8 cellular contexts compared by ENCODE assay signal in the genomic region with DNA sequence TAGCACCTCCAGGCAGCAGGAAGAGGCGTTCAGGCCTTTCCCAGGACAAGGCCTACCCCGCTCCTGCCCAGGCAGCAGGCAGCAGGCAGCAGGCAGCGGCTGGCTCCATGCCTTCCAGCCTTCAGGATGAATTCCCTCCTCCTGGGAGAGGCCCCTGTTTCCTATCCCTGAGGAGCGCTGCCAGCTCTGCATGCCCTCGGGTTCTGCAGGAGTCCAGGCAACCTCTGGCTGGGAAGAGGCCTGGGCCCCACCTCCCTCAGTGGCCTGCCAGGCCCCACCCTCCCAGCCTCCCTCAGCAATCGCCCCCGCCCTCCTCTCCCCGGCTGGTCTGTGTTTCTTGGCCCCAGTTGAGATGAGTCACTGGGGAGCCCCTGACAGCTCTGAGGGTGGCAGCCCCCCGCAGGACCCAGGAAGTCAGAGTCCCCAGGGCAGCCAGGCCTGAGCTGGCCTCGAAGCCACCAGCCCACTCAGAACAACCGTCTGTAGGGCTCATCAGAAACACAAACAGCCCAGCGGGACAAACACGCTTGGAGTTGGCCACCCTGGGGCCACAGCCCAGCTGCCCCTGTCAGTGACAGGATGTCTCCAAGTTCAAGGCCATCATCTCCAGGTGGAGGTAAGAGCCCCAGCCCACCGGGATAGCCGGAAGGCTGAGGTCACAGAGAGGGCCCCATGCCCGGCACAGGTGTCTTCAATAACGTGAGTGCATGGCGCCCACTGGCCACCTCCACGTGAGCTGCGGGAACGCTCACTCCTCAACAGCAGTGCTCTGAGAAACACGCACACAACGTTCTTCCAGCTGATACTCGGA. TPM values are rescaled to one million over a fixed set of nuclear protein-coding genes. Genes with fewer than 3 reads are reported as not detected.
DNase-seq lines count a peak whose midpoint lies in the region; TF ChIP-seq lines count a peak whose summit lies in the region.

No MANE protein-coding gene starts in this region.

- H3K4me3 ChIP-seq in hepatocyte (no peak overlapping the region), stomach (no peak overlapping the region), Caco-2 (ENCODE audit: low read depth, low read length) (no peak overlapping the region)

- H3K9me3 Mint-ChIP-seq in Caco-2 (ENCODE audit: unreplicated experiment): no peaks in the 10 kb centered on the region

- H3K79me2 ChIP-seq in hepatocyte: no peaks in the 10 kb centered on the region

- H3K27ac Mint-ChIP-seq in Caco-2 (ENCODE audit: unreplicated experiment): no peak overlapping the region

- H4K20me1 ChIP-seq in hepatocyte (ENCODE audit: insufficient read depth, poor library complexity, severe bottlenecking): no peaks in the 10 kb centered on the region

- DNase-seq in HCEC 1CT (peak; percentile 36), amniotic epithelial cell (ENCODE audit: low read depth) (peak; percentile 75), hepatocyte (ENCODE audit: low spot score) (peak; percentile 89), stomach (peak; percentile 72), SW 1271 (lab: John Stamatoyannopoulos, UW) (no peak), Caco-2 (no peak), NCI-H1930 (lab: John Stamatoyannopoulos, UW) (no peak), NOMO-1 treated with DMSO at 0.1 percent for 48 hours (lab: John Stamatoyannopoulos, UW; ENCODE audit: unreplicated experiment) (no peak)

- H3K27ac ChIP-seq in hepatocyte: peak overlapping the region; percentile 78
- H3K27ac ChIP-seq in stomach: peak overlapping the region in 4 of 5 donors; percentile 15 to 79 (median 46)

- H3K9me3 ChIP-seq in hepatocyte (ENCODE audit: low read depth) (no peaks in the 10 kb centered on the region), stomach (no peaks in the 10 kb centered on the region), Caco-2 (no peaks in the 10 kb centered on the region)

- no peaks in the 10 kb centered on the region for H3K4me1 Mint-ChIP-seq in Caco-2 (ENCODE audit: low read depth, unreplicated experiment)

- no peak for TF ChIP-seq EP300 in stomach (IDR thresholded peaks at IDR 0.05)

- CTCF ChIA-PET in Caco-2 (lab: Charles Lee): no interaction called here

- H3K27me3 Mint-ChIP-seq in Caco-2 (ENCODE audit: insufficient read depth, unreplicated experiment): peaks cover 7% of the 10 kb centered on the region

- H3K36me3 ChIP-seq in hepatocyte (replicated peaks; ENCODE audit: insufficient read depth, low read depth) (no peaks in the 10 kb centered on the region), stomach (no peaks in the 10 kb centered on the region), Caco-2 (ENCODE audit: control insufficient read depth, insufficient read depth, low read length) (no peaks in the 10 kb centered on the region)

- no peak overlapping the region for H2AFZ ChIP-seq in hepatocyte

- H3K4me1 ChIP-seq in hepatocyte (ENCODE audit: insufficient read depth): peaks cover 36% of the 10 kb centered on the region
- H3K4me1 ChIP-seq in stomach: peaks cover 13 to 42% (median 28%) of the 10 kb centered on the region in 4 donors
- peaks cover 5% of the 10 kb centered on the region; the same call in 1 of the 2 replicates for H3K4me1 ChIP-seq in Caco-2

- no peak for TF ChIP-seq CTCF in hepatocyte (IDR thresholded peaks at IDR 0.05; ENCODE audit: poor library complexity)
- no peak for TF ChIP-seq CTCF in stomach (IDR thresholded peaks at IDR 0.05)
- no peak for TF ChIP-seq CTCF in Caco-2 (IDR thresholded peaks at IDR 0.05; ENCODE audit: insufficient read depth in 1 of 2, low read depth in 1 of 2, low read length in 1 of 2, severe bottlenecking in 1 of 2, unreplicated experiment in 1 of 2)

- intact Hi-C loops in stomach (cut with DNase I; ENCODE audit: low total_unique reads): no loop called here
- intact Hi-C loops in Caco-2 (cut with micrococcal nuclease; ENCODE audit: unreplicated experiment): no loop called here

- TF ChIP-seq POLR2A in stomach (IDR thresholded peaks at IDR 0.05): no peak

- H3K9me2 ChIP-seq in hepatocyte (replicated peaks; ENCODE audit: insufficient read depth): no peaks in the 10 kb centered on the region

- H3K4me3 Mint-ChIP-seq in Caco-2 (ENCODE audit: unreplicated experiment): no peak overlapping the region

- POLR2A ChIA-PET in Caco-2 (lab: Charles Lee): no interaction called here

- H3K27me3 ChIP-seq in hepatocyte: no peaks in the 10 kb centered on the region
- H3K27me3 ChIP-seq in stomach: no peaks in the 10 kb centered on the region
- no peaks in the 10 kb centered on the region for H3K27me3 ChIP-seq in Caco-2 (replicated peaks; ENCODE audit: control insufficient read depth, insufficient read depth, low read length)

- BruUV-seq in Caco-2 (replicated peaks; lab: Mats Ljungman, UMichigan): no TSS peak

- 60% methylated on average over 20 of the region's 24 CpGs for WGBS in hepatocyte (ENCODE audit: low lambda C conversion rate, missing lambda C conversion rate)
- 40 to 53% (median 52%) methylated on average over 5 to 24 of the region's 24 CpGs for WGBS in stomach, 5 donors

- H3K36me3 Mint-ChIP-seq in Caco-2 (ENCODE audit: insufficient read depth, unreplicated experiment): no peaks in the 10 kb centered on the region

- H3K4me2 ChIP-seq in hepatocyte: peak overlapping the region; percentile 48

RNA-seq across cellular contexts. Expression of gene CIBAR2, which starts 39.5 kb away (rescaled TPM):
- total RNA-seq in hepatocyte (0.13 TPM in 1 of 2 replicates, not detected in the other), stomach (10 to 100 TPM in 1 of 5 donors, not detected in 4; 54.0 TPM), Caco-2 (2022) (not detected in 2 replicates)
- polyA plus RNA-seq in hepatocyte (not detected in 2 replicates), stomach (1 to 10 TPM in 1 of 3 donors, not detected in 2; 1.5 TPM)

Comparison
In these comparisons a context has a peak if more than half of its experiments do, and no peak if none do; other contexts are left out.
1. DNase-seq: peak in HCEC 1CT (single experiment), amniotic epithelial cell (single experiment), hepatocyte (single experiment) and stomach (single experiment); none in SW 1271 (0 of 2), Caco-2 (0 of 2), NCI-H1930 (0 of 2) and NOMO-1 treated with DMSO at 0.1 percent for 48 hours (single experiment).